In the genomic region with DNA sequence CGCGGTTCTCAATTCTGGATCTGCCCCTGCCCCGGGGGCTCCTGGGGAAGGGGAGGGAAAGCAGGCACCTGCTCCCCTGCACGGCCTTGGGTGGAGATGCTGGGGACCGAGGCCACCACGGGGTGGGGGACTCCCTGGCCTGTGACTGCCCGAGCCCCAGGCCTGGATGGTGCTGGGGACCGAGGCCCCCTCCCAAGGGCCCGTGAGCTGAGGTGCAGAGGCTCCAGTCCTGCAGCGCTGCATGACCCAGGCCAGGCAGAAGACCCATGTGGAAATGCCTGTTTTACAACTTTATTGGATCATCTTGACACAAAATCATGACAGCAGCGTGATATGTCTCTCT, we compare ENCODE assay signal across 24 cellular contexts.
"Had no signal": no experiment of that assay in that cellular context is flagged by ENCODE, and none has a peak within 500 bp of the region (broad histone marks: within the 10 kb centered on the region; RNA-seq: fewer than 3 reads in every experiment).

No MANE protein-coding gene starts in this region.

- H3K9me3 ChIP-seq: SJCRH30 had no signal

- H3K27ac ChIP-seq: KMS-11, SJCRH30 had no signal

- H3K4me3 ChIP-seq: SJCRH30 had no signal

- H3K4me2 ChIP-seq: KMS-11 had no signal

- H3K27me3 ChIP-seq: SJCRH30 had no signal

- H3K9ac ChIP-seq: KMS-11 had no signal

- DNase-seq: IMR-90; Kasumi-1; MM.1S; NCI-H1092 treated with DMSO at 0.1 percent for 48 hours; NCI-H1436; NCI-H187; NCI-H2029; NCI-H2081 treated with DMSO at 0.1 percent for 48 hours; NCI-H2171; NCI-H226; NCI-H446; NCI-H510A; NCI-H524 treated with DMSO at 0.1 percent for 48 hours; NCI-H69; NCI-H774; NK-92 treated with Interleukin-12 subunit alpha and Interleukin-12 subunit beta, amount 100 ng/mL, for 24 hours; PC-3; SHP77 treated with DMSO at 0.1 percent for 48 hours; SJCRH30 had no signal

- ATAC-seq: HepG2, Panc1, PC-3, Right ventricle myocardium inferior, SK-N-SH treated with all-trans-retinoic acid at 6 μM for 48 hours had no signal

- FAIRE-seq: HepG2 had no signal
